In genomic region chr4:184053476-184053875, GRCh38 we compare ENCODE assay signal across 19 cellular contexts.
DNase-seq lines count a peak whose midpoint lies in the region; ATAC-seq and TF ChIP-seq lines count a peak whose summit lies in the region.
"Had no signal": no experiment of that assay in that cellular context is flagged by ENCODE, and none has a peak within 500 bp of the region (broad histone marks: within the 10 kb centered on the region; RNA-seq: fewer than 3 reads in every experiment).

No MANE protein-coding gene starts in this region.

- no peak overlapping the region for H3K4me3 Mint-ChIP-seq in MCF 10A (ENCODE audit: unreplicated experiment)
- H3K4me3 Mint-ChIP-seq: B cell, CD14-positive monocyte had no signal

- TF ChIP-seq CTCF in mammary epithelial cell (conservative IDR thresholded peaks at IDR 0.05 in 1 of 2, IDR thresholded peaks at IDR 0.05 in 1 of 2; ENCODE audit: extremely low read depth in 1 of 2, insufficient read depth in 1 of 2, low read depth in 1 of 2, low read length in 2 of 2), result no peak
- TF ChIP-seq CTCF in MCF 10A (IDR thresholded peaks at IDR 0.05; ENCODE audit: unreplicated experiment), result no peak
- TF ChIP-seq CTCF in epithelial cell of esophagus (IDR thresholded peaks at IDR 0.05; ENCODE audit: insufficient read depth, low read depth, low read length, missing control alignments), result no peak

- POLR2A ChIA-PET in MCF 10A (lab: Yijun Ruan, JAX), result interaction anchor here (1.1 to 1.2 kb wide), 2 partner anchors 31 to 143 kb away, joined by 4 to 5 read pairs; no protein-coding TSS in a partner anchor

- H3K36me3 ChIP-seq in mammary epithelial cell (ENCODE audit: insufficient read depth, low read length), result no peaks in the 10 kb centered on the region

- H3K27me3 Mint-ChIP-seq in MCF 10A (ENCODE audit: insufficient read depth, unreplicated experiment), result no peaks in the 10 kb centered on the region

- no peaks in the 10 kb centered on the region for H3K4me1 Mint-ChIP-seq in MCF 10A (ENCODE audit: insufficient read depth, unreplicated experiment)
- H3K4me1 Mint-ChIP-seq: B cell, CD14-positive monocyte had no signal

- H4K20me1 ChIP-seq in mammary epithelial cell (ENCODE audit: insufficient read depth, low read length), result no peaks in the 10 kb centered on the region

- BruUV-seq in mammary epithelial cell (replicated peaks; lab: Mats Ljungman, UMichigan) (no TSS peak), MCF 10A (replicated peaks; lab: Mats Ljungman, UMichigan) (no TSS peak)

- 86% methylated on average over 5 of the region's 5 CpGs for WGBS in mammary epithelial cell (ENCODE audit: low coverage, missing lambda C conversion rate)

- no peaks in the 10 kb centered on the region for H3K27me3 ChIP-seq in mammary epithelial cell (ENCODE audit: insufficient read depth, low read length)

- H3K79me2 ChIP-seq in mammary epithelial cell (ENCODE audit: insufficient read depth, low read length), result no peaks in the 10 kb centered on the region

- no peaks in the 10 kb centered on the region for H3K4me1 ChIP-seq in mammary epithelial cell (ENCODE audit: insufficient read depth, low read length)

- dilution Hi-C loops in mammary epithelial cell (cut with HindIII; ENCODE audit: low sequenced_read_pairs), result no loop called here

- H2AFZ ChIP-seq in mammary epithelial cell (ENCODE audit: low read depth, low read length), result no peak overlapping the region

- intact Hi-C loops in mammary epithelial cell (cut with micrococcal nuclease), result no loop called here
- intact Hi-C loops in MCF 10A (cut with micrococcal nuclease), result no loop called here

- CTCF ChIA-PET in mammary epithelial cell (lab: Charles Lee; ENCODE audit: low non-redundant PET), result no interaction called here
- CTCF ChIA-PET in MCF 10A (lab: Yijun Ruan, JAX), result interaction anchor here (0.5 to 0.8 kb wide), 4 partner anchors 16 to 1766 kb away, joined by 3 to 7 read pairs (median 3); no protein-coding TSS in a partner anchor

- no peak overlapping the region for H3K4me3 ChIP-seq in mammary epithelial cell (replicated peaks in 1 of 3; ENCODE audit: insufficient read depth in 1 of 3, low read depth in 2 of 3, low read length in 3 of 3)
- no peak overlapping the region for H3K4me3 ChIP-seq in epithelial cell of esophagus (ENCODE audit: low read length)

- no peak overlapping the region for H3K27ac ChIP-seq in mammary epithelial cell (ENCODE audit: insufficient read depth, low read depth, low read length)

- H3K9ac ChIP-seq in mammary epithelial cell (ENCODE audit: insufficient read depth, low read length), result no peak overlapping the region

- ATAC-seq in GM21447 (IDR thresholded peaks at IDR 0.05; ENCODE audit: unreplicated experiment) (no peak), HG03025 (IDR thresholded peaks at IDR 0.05; ENCODE audit: low FRiP score, unreplicated experiment) (no peak)
- ATAC-seq: SK-N-SH treated with all-trans-retinoic acid at 6 μM for 48 hours had no signal

- H3K9me3 ChIP-seq in mammary epithelial cell (replicated peaks; ENCODE audit: insufficient read depth, low read length), result peaks cover 6% of the 10 kb centered on the region

- H3K36me3 Mint-ChIP-seq in MCF 10A (ENCODE audit: insufficient read depth, unreplicated experiment), result no peaks in the 10 kb centered on the region
- H3K36me3 Mint-ChIP-seq: CD14-positive monocyte had no signal

- in situ Hi-C loops in mammary epithelial cell (cut with MboI; ENCODE audit: low sequenced_read_pairs in 2 of 2), result no loop called here

- no peaks in the 10 kb centered on the region for H3K9me3 Mint-ChIP-seq in MCF 10A (ENCODE audit: unreplicated experiment)

- no peak overlapping the region for H3K4me2 ChIP-seq in mammary epithelial cell (ENCODE audit: insufficient read depth, low read depth, low read length)

- no peak overlapping the region for H3K27ac Mint-ChIP-seq in MCF 10A (ENCODE audit: low read depth, unreplicated experiment)
- H3K27ac Mint-ChIP-seq: B cell had no signal

- peak; percentile 14 for DNase-seq in mammary epithelial cell
- DNase-seq in MCF 10A (ENCODE audit: unreplicated experiment), result no peak
- peak; percentile 66 for DNase-seq in epithelial cell of esophagus (ENCODE audit: low read depth)
- DNase-seq in left kidney (ENCODE audit: low read depth, low spot score), result peak; percentile 46
- DNase-seq in NCI-H510A (lab: John Stamatoyannopoulos, UW), result no peak
- no peak for DNase-seq in NCI-H526 (lab: John Stamatoyannopoulos, UW)
- DNase-seq: DMS53, GF-D8, Karpas-422, NCI-H1417, NCI-H187 treated with DMSO at 0.1 percent for 48 hours, NCI-H2107, NCI-H2227 treated with DMSO at 0.1 percent for 48 hours, NCI-H510A treated with DMSO at 0.1 percent for 48 hours had no signal

Comparison
In these comparisons a context has a peak if more than half of its experiments do, and no peak if none do; other contexts are left out.
1. DNase-seq: peak in mammary epithelial cell (single experiment), epithelial cell of esophagus (single experiment) and left kidney (single experiment); none in MCF 10A (single experiment), NCI-H510A (single experiment) and NCI-H526 (0 of 2).